In the genomic region with DNA sequence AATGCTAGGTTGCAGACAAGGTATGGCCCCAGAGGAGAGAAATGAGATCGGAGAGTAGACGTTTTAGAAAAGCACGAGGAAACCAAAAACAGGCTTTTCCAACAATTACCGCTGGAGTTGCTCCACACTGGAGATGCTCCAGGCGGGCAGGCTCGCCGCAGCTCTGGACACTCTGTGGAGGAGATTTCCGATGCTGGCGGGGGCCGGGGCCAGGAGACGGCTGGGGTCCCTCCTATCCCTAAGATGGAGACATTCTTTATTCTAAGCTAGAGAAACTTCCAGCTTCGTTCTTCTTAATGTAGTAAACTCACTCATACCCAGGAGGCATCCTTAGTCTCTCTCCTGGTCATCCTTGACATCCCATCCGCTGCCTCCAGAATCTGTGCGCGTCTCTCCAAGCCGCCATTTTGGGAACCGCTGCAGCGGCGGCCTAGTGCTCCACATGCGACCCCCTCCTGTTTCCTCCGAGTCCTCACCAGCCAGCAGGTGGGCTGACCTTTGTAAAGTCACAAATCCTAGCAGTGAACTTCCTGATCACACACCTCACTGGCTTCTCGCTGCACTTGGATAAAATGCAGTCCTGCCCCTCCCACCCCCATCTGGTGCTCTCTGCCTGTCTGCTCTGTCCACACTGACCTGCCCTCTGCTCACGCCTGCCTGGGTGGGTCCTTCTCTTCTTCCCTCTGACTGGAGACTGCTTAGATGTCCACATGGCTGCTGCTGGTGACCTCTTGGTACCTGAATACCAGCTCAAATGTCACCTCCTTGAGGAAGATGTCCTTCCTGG, we compare ENCODE assay signal across 24 cellular contexts. TPM values are rescaled to one million over a fixed set of nuclear protein-coding genes. Genes with fewer than 3 reads are reported as not detected.
DNase-seq lines count a peak whose midpoint lies in the region; ATAC-seq and TF ChIP-seq lines count a peak whose summit lies in the region.
"Had no signal": no experiment of that assay in that cellular context is flagged by ENCODE, and none has a peak within 500 bp of the region (broad histone marks: within the 10 kb centered on the region; RNA-seq: fewer than 3 reads in every experiment).

No MANE protein-coding gene starts in this region.

- peaks cover 0 to 4% of the 10 kb centered on the region in 2 donors for H3K36me3 Mint-ChIP-seq in activated T-cell treated with anti-CD3 and anti-CD28 coated beads, Interleukin-2, amount 50 U/mL, for 72 hours (ENCODE audit: insufficient read depth in 2 of 2)
- peaks cover 7% of the 10 kb centered on the region for H3K36me3 Mint-ChIP-seq in activated T-cell treated with anti-CD3 and anti-CD28 coated beads, Interleukin-2, amount 50 U/mL, for 4 hours (ENCODE audit: insufficient read depth)
- H3K36me3 Mint-ChIP-seq in type B pancreatic cell = peaks cover 6% of the 10 kb centered on the region

- peak overlapping the region in 1 of 2 experiments; percentile 38 for H3K18ac ChIP-seq in mesenchymal stem cell (ENCODE audit: low read depth in 1 of 2, low read length in 2 of 2)

- no peaks in the 10 kb centered on the region for H3K9me3 ChIP-seq in mesenchymal stem cell (ENCODE audit: control insufficient read depth, low read length)
- H3K9me3 ChIP-seq: ascending aorta, BE2C, SJCRH30, tibial artery had no signal

- H2AFZ ChIP-seq in mesenchymal stem cell (ENCODE audit: low read depth, low read length) = no peak overlapping the region

- H3K9ac ChIP-seq in mesenchymal stem cell (ENCODE audit: low read length) = peak overlapping the region; percentile 84

- no peak overlapping the region for H2AK5ac ChIP-seq in mesenchymal stem cell (ENCODE audit: low read length, severe bottlenecking)

- H2BK15ac ChIP-seq in mesenchymal stem cell (ENCODE audit: low read depth, poor library complexity, severe bottlenecking) = no peak overlapping the region

- H3K23ac ChIP-seq in mesenchymal stem cell (ENCODE audit: low read length in 2 of 2) = peak overlapping the region in 1 of 2 experiments; percentile 43

- intact Hi-C loops in cardiac septum (cut with DNase I) = no loop called here

- H3K4me2 ChIP-seq in mesenchymal stem cell (ENCODE audit: low read length, poor library complexity, severe bottlenecking) = no peak overlapping the region

- WGBS in mesenchymal stem cell = 98% methylated on average over 23 of the region's 23 CpGs

- peak overlapping the region; percentile 15 for H4K91ac ChIP-seq in mesenchymal stem cell (ENCODE audit: low read length)

- H4K8ac ChIP-seq in mesenchymal stem cell (ENCODE audit: low read length) = no peak overlapping the region

- H3K14ac ChIP-seq in mesenchymal stem cell (ENCODE audit: low read length in 2 of 2) = peak overlapping the region in 1 of 2 experiments; percentile 94

- H3K79me1 ChIP-seq in mesenchymal stem cell (replicated peaks; ENCODE audit: low read length, poor library complexity, severe bottlenecking) = peaks cover 2% of the 10 kb centered on the region

- no peak overlapping the region for H3K4ac ChIP-seq in mesenchymal stem cell (ENCODE audit: low read depth in 1 of 2, low read length in 2 of 2)

- H3K4me1 Mint-ChIP-seq in activated T-cell treated with anti-CD3 and anti-CD28 coated beads, Interleukin-2, amount 50 U/mL, for 72 hours (ENCODE audit: low read depth) = peaks cover 23% of the 10 kb centered on the region
- peaks cover 8% of the 10 kb centered on the region for H3K4me1 Mint-ChIP-seq in activated T-cell treated with anti-CD3 and anti-CD28 coated beads, Interleukin-2, amount 50 U/mL, for 4 hours (ENCODE audit: low read depth)
- H3K4me1 Mint-ChIP-seq in type B pancreatic cell (ENCODE audit: unreplicated experiment) = peaks cover 24% of the 10 kb centered on the region

- no peak for TF ChIP-seq CTCF in VCaP (conservative IDR thresholded peaks at IDR 0.05)
- no peak for TF ChIP-seq CTCF in type B pancreatic cell (conservative IDR thresholded peaks at IDR 0.05)

- H3K27ac ChIP-seq in VCaP (peak overlapping the region; percentile 74), mesenchymal stem cell (ENCODE audit: low read length, poor library complexity, severe bottlenecking) (no peak overlapping the region)
- H3K27ac ChIP-seq: ascending aorta, SJCRH30, tibial artery had no signal

- no peak overlapping the region for H2BK5ac ChIP-seq in mesenchymal stem cell (ENCODE audit: low read depth, low read length, poor library complexity, severe bottlenecking)

- H3K4me3 ChIP-seq in mesenchymal stem cell (ENCODE audit: insufficient read depth in 1 of 2, low read depth in 1 of 2, low read length in 2 of 2) = peak overlapping the region in 1 of 2 experiments; percentile 60
- H3K4me3 ChIP-seq: ascending aorta, SJCRH30, smooth muscle cell, tibial artery had no signal

- peaks cover 5 to 31% of the 10 kb centered on the region in 2 experiments for H3K36me3 ChIP-seq in mesenchymal stem cell (ENCODE audit: control insufficient read depth in 1 of 2, insufficient read depth in 2 of 2, low read depth in 1 of 2, low read length in 2 of 2)
- H3K36me3 ChIP-seq: BE2C, SJCRH30 had no signal

- H3K9me3 Mint-ChIP-seq in activated T-cell treated with anti-CD3 and anti-CD28 coated beads, Interleukin-2, amount 50 U/mL, for 72 hours = no peaks in the 10 kb centered on the region
- no peaks in the 10 kb centered on the region for H3K9me3 Mint-ChIP-seq in activated T-cell treated with anti-CD3 and anti-CD28 coated beads, Interleukin-2, amount 50 U/mL, for 4 hours
- peaks cover 5% of the 10 kb centered on the region for H3K9me3 Mint-ChIP-seq in type B pancreatic cell
- H3K9me3 Mint-ChIP-seq: T-helper 1 cell treated with Interleukin-12 subunit alpha and Interleukin-12 subunit beta and Interleukin-4 antibody, amounts not matched to agents 30 μg/mL and 1 μg/mL, for 36 hours had no signal

- no peak for ATAC-seq in activated T-cell treated with anti-CD3 and anti-CD28 coated beads, Interleukin-2, amount 50 U/mL, for 72 hours (replicated peaks in 1 of 2)
- no peak for ATAC-seq in activated T-cell treated with anti-CD3 and anti-CD28 coated beads, Interleukin-2, amount 50 U/mL, for 4 hours

- no peak for DNase-seq in activated T-cell treated with anti-CD3 and anti-CD28 coated beads, Interleukin-2, amount 50 U/mL, for 72 hours
- DNase-seq in activated T-cell treated with anti-CD3 and anti-CD28 coated beads, Interleukin-2, amount 50 U/mL, for 4 hours = no peak
- DNase-seq in mesenchymal stem cell (no peak), type B pancreatic cell (ENCODE audit: extremely low spot score, unreplicated experiment) (no peak), cardiac septum (ENCODE audit: low spot score) (no peak), NCI-H345 treated with DMSO at 0.1 percent for 48 hours (lab: John Stamatoyannopoulos, UW; ENCODE audit: unreplicated experiment) (no peak)
- DNase-seq in stimulated activated CD4-positive, alpha-beta T cell treated with anti-CD3 and anti-CD28 coated beads, Interleukin-2, amount 100 ng/mL, for 48 hours = no peak
- DNase-seq: activated naive CD4-positive, alpha-beta T cell treated with Interleukin-2 at 50 U/mL for 16 hours; activated T-cell treated with anti-CD3 and anti-CD28 coated beads for 4 hours; BE2C; COR-L47; foreskin fibroblast; hypothalamus; Kasumi-1; NCI-H1694 treated with DMSO at 0.1 percent for 48 hours; NCI-H226; NCI-H82; SJCRH30; stimulated activated naive CD4-positive, alpha-beta T cell treated with Interleukin-2 at 50 U/mL for 16 hours; tibial artery had no signal

- H3K27me3 ChIP-seq in mesenchymal stem cell (ENCODE audit: control insufficient read depth in 1 of 2, insufficient read depth in 1 of 2, low read length in 2 of 2) = no peaks in the 10 kb centered on the region
- H3K27me3 ChIP-seq: ascending aorta, BE2C, tibial artery had no signal

- H2BK12ac ChIP-seq in mesenchymal stem cell (ENCODE audit: low read length in 2 of 2) = peak overlapping the region in 1 of 2 experiments; percentile 73

- no peaks in the 10 kb centered on the region for H3K27me3 Mint-ChIP-seq in activated T-cell treated with anti-CD3 and anti-CD28 coated beads, Interleukin-2, amount 50 U/mL, for 72 hours (ENCODE audit: low read depth)
- H3K27me3 Mint-ChIP-seq in activated T-cell treated with anti-CD3 and anti-CD28 coated beads, Interleukin-2, amount 50 U/mL, for 4 hours (ENCODE audit: low read depth) = no peaks in the 10 kb centered on the region
- no peaks in the 10 kb centered on the region for H3K27me3 Mint-ChIP-seq in type B pancreatic cell

- peak overlapping the region; percentile 94 for H3K27ac Mint-ChIP-seq in activated T-cell treated with anti-CD3 and anti-CD28 coated beads, Interleukin-2, amount 50 U/mL, for 72 hours
- H3K27ac Mint-ChIP-seq in type B pancreatic cell = peak overlapping the region; percentile 95
- H3K27ac Mint-ChIP-seq: T-helper 1 cell treated with Interleukin-12 subunit alpha and Interleukin-12 subunit beta and Interleukin-4 antibody, amounts not matched to agents 30 μg/mL and 1 μg/mL, for 36 hours had no signal

- H2BK120ac ChIP-seq in mesenchymal stem cell (ENCODE audit: low read depth, low read length) = no peak overlapping the region

- H3K4me3 Mint-ChIP-seq in activated T-cell treated with anti-CD3 and anti-CD28 coated beads, Interleukin-2, amount 50 U/mL, for 72 hours = peak overlapping the region; percentile 3 to 85
- no peak overlapping the region for H3K4me3 Mint-ChIP-seq in activated T-cell treated with anti-CD3 and anti-CD28 coated beads, Interleukin-2, amount 50 U/mL, for 4 hours
- H3K4me3 Mint-ChIP-seq in type B pancreatic cell = peak overlapping the region; percentile 7
- H3K4me3 Mint-ChIP-seq: T-helper 1 cell treated with Interleukin-12 subunit alpha and Interleukin-12 subunit beta and Interleukin-4 antibody, amounts not matched to agents 30 μg/mL and 1 μg/mL, for 36 hours had no signal

- H3K4me1 ChIP-seq in mesenchymal stem cell (ENCODE audit: control insufficient read depth, insufficient read depth, low read depth, low read length) = peaks cover 10% of the 10 kb centered on the region
- H3K4me1 ChIP-seq: ascending aorta, SJCRH30, tibial artery had no signal

RNA-seq across cellular contexts. Expression of gene PYROXD2, which starts 11.9 kb away (rescaled TPM):
- total RNA-seq in activated T-cell treated with anti-CD3 and anti-CD28 coated beads, Interleukin-2, amount 50 U/mL, for 72 hours = 10 to 100 TPM in 1 of 2 donors, 1 to 10 TPM in 1; 6.7 to 10.4 TPM
- total RNA-seq in activated T-cell treated with anti-CD3 and anti-CD28 coated beads, Interleukin-2, amount 50 U/mL, for 4 hours = 1 to 10 TPM in 2 of 3 donors, under 1 TPM in 1; 0.84 to 3.2 (median 1.1) TPM
- polyA plus RNA-seq in mesenchymal stem cell (2013, experiment 1 of 2) = 4.8 TPM
- polyA plus RNA-seq in mesenchymal stem cell (2013, experiment 2 of 2) = 5.4 TPM
- total RNA-seq in type B pancreatic cell (ENCODE audit: low replicate concordance) (6.1 and 14.9 TPM in 2 replicates), cardiac septum (11.7 TPM)

RNA-seq across cellular contexts. Expression of gene HPS1, which starts 43.6 kb away (rescaled TPM):
- total RNA-seq in activated T-cell treated with anti-CD3 and anti-CD28 coated beads, Interleukin-2, amount 50 U/mL, for 72 hours = 10 to 100 TPM; 58.5 to 62.1 TPM
- 10 to 100 TPM; 59.2 to 64.2 (median 59.7) TPM for total RNA-seq in activated T-cell treated with anti-CD3 and anti-CD28 coated beads, Interleukin-2, amount 50 U/mL, for 4 hours
- polyA plus RNA-seq in mesenchymal stem cell (2013, experiment 1 of 2) = 68.1 TPM
- polyA plus RNA-seq in mesenchymal stem cell (2013, experiment 2 of 2) = 67.1 TPM
- total RNA-seq in type B pancreatic cell (ENCODE audit: low replicate concordance) (60.5 and 72.4 TPM in 2 replicates), cardiac septum (34.8 TPM)
